13 cellular contexts compared by ENCODE assay signal in genomic region chr6:11214911-11215310, GRCh38. TPM values are rescaled to one million over a fixed set of nuclear protein-coding genes. Genes with fewer than 3 reads are reported as not detected.
DNase-seq lines count a peak whose midpoint lies in the region; ATAC-seq, FAIRE-seq and TF ChIP-seq lines count a peak whose summit lies in the region.
"Had no signal": no experiment of that assay in that cellular context is flagged by ENCODE, and none has a peak within 500 bp of the region (broad histone marks: within the 10 kb centered on the region; RNA-seq: fewer than 3 reads in every experiment).

No MANE protein-coding gene starts in this region.

- no peak overlapping the region for H2AFZ ChIP-seq in neural progenitor cell (replicated peaks)

- CTCF ChIA-PET in activated naive CD4-positive, alpha-beta T cell treated with anti-CD3 and anti-CD28 coated beads for 36 hours (lab: Charles Lee) = interaction anchor here (0.7 kb wide), 1 partner anchor 165 kb away, joined by 3 read pairs; no protein-coding TSS in a partner anchor

- TF ChIP-seq EP300 in gastroesophageal sphincter (IDR thresholded peaks at IDR 0.05) = no peak
- TF ChIP-seq EP300 in upper lobe of left lung (IDR thresholded peaks at IDR 0.05) = no peak

- FAIRE-seq in frontal cortex (lab: Jason Lieb, UNC) = no peak

- peak overlapping the region; percentile 56 to 95 (median 94) for H3K27ac Mint-ChIP-seq in brain
- peak overlapping the region; percentile 16 for H3K27ac Mint-ChIP-seq in neural progenitor cell
- H3K27ac Mint-ChIP-seq in activated T-helper 1 cell treated with anti-CD3 and anti-CD28 coated beads, Interleukin-12 subunit alpha, Interleukin-12 subunit beta, Interleukin-2, Interleukin-4 antibody, amounts not matched to agents 30 ng/mL and 10 ng/mL and 1 ng/mL, durations not matched to agents 14 hours and 24 hours and 36 hours = no peak overlapping the region
- H3K27ac Mint-ChIP-seq in activated naive CD4-positive, alpha-beta T cell treated with anti-CD3 and anti-CD28 coated beads for 36 hours = no peak overlapping the region

- H3K9me3 Mint-ChIP-seq in brain (no peaks in the 10 kb centered on the region), neural progenitor cell (no peaks in the 10 kb centered on the region)
- H3K9me3 Mint-ChIP-seq in activated T-helper 1 cell treated with anti-CD3 and anti-CD28 coated beads, Interleukin-12 subunit alpha, Interleukin-12 subunit beta, Interleukin-2, Interleukin-4 antibody, amounts not matched to agents 30 ng/mL and 10 ng/mL and 1 ng/mL, durations not matched to agents 14 hours and 24 hours and 36 hours = no peaks in the 10 kb centered on the region
- no peaks in the 10 kb centered on the region for H3K9me3 Mint-ChIP-seq in activated naive CD4-positive, alpha-beta T cell treated with anti-CD3 and anti-CD28 coated beads for 36 hours

- peaks cover 35% of the 10 kb centered on the region for H3K36me3 Mint-ChIP-seq in brain
- H3K36me3 Mint-ChIP-seq in neural progenitor cell = peaks cover 66% of the 10 kb centered on the region
- peaks cover 71% of the 10 kb centered on the region for H3K36me3 Mint-ChIP-seq in activated T-helper 1 cell treated with anti-CD3 and anti-CD28 coated beads, Interleukin-12 subunit alpha, Interleukin-12 subunit beta, Interleukin-2, Interleukin-4 antibody, amounts not matched to agents 30 ng/mL and 10 ng/mL and 1 ng/mL, durations not matched to agents 14 hours and 24 hours and 36 hours (ENCODE audit: low read depth)
- H3K36me3 Mint-ChIP-seq in activated naive CD4-positive, alpha-beta T cell treated with anti-CD3 and anti-CD28 coated beads for 36 hours (ENCODE audit: low read depth) = peaks cover 13% of the 10 kb centered on the region

- no peaks in the 10 kb centered on the region for H3K36me3 ChIP-seq in gastroesophageal sphincter
- H3K36me3 ChIP-seq in neural progenitor cell = no peaks in the 10 kb centered on the region
- H3K36me3 ChIP-seq in upper lobe of left lung = peaks cover 8 to 85% (median 35%) of the 10 kb centered on the region in 4 donors
- H3K36me3 ChIP-seq: BE2C had no signal

- H3F3A ChIP-seq in neural progenitor cell (ENCODE audit: low read depth) = no peaks in the 10 kb centered on the region

- 40 to 77% methylated on average over 3 to 9 of the region's 9 CpGs for WGBS in gastroesophageal sphincter (ENCODE audit: low coverage in 1 of 2), 2 donors
- WGBS in upper lobe of left lung, 2 donors = 63 to 65% methylated on average over 9 of the region's 9 CpGs

- H3K4me3 ChIP-seq in gastroesophageal sphincter (no peak overlapping the region), neural progenitor cell (no peak overlapping the region), upper lobe of left lung (peak overlapping the region in 1 of 4 donors; percentile 11)

- H3K4me1 Mint-ChIP-seq in brain (peaks cover 94% of the 10 kb centered on the region), neural progenitor cell (peaks cover 71% of the 10 kb centered on the region)
- peaks cover 73% of the 10 kb centered on the region for H3K4me1 Mint-ChIP-seq in activated T-helper 1 cell treated with anti-CD3 and anti-CD28 coated beads, Interleukin-12 subunit alpha, Interleukin-12 subunit beta, Interleukin-2, Interleukin-4 antibody, amounts not matched to agents 30 ng/mL and 10 ng/mL and 1 ng/mL, durations not matched to agents 14 hours and 24 hours and 36 hours (ENCODE audit: low read depth)
- peaks cover 21% of the 10 kb centered on the region for H3K4me1 Mint-ChIP-seq in activated naive CD4-positive, alpha-beta T cell treated with anti-CD3 and anti-CD28 coated beads for 36 hours (ENCODE audit: low read depth)

- H3K4me1 ChIP-seq in gastroesophageal sphincter (peaks cover 5 to 92% (median 50%) of the 10 kb centered on the region in 3 donors), neural progenitor cell (peaks cover 45% of the 10 kb centered on the region), upper lobe of left lung (peaks cover 98 to 99% (median 98%) of the 10 kb centered on the region in 4 donors)
- H3K4me1 ChIP-seq: BE2C, foreskin keratinocyte had no signal

- no peaks in the 10 kb centered on the region for H3K9me3 ChIP-seq in gastroesophageal sphincter
- H3K9me3 ChIP-seq in neural progenitor cell (ENCODE audit: low read depth) = no peaks in the 10 kb centered on the region
- no peaks in the 10 kb centered on the region for H3K9me3 ChIP-seq in upper lobe of left lung
- H3K9me3 ChIP-seq: BE2C had no signal

- ATAC-seq in gastroesophageal sphincter (no peak), upper lobe of left lung (ENCODE audit: low FRiP score in 2 of 2) (no peak)
- ATAC-seq: foreskin keratinocyte had no signal

- peak overlapping the region in 3 of 4 donors; percentile 80 to 84 (median 80) for H3K27ac ChIP-seq in gastroesophageal sphincter
- H3K27ac ChIP-seq in neural progenitor cell = no peak overlapping the region
- peak overlapping the region; percentile 82 to 93 (median 92) for H3K27ac ChIP-seq in upper lobe of left lung
- H3K27ac ChIP-seq: foreskin keratinocyte had no signal

- peaks cover 6% of the 10 kb centered on the region for H3K79me2 ChIP-seq in neural progenitor cell (ENCODE audit: low read depth)

- H3K4me3 Mint-ChIP-seq in brain = peak overlapping the region in 4 of 5 experiments; percentile 33 to 69 (median 58)
- H3K4me3 Mint-ChIP-seq in neural progenitor cell = no peak overlapping the region
- no peak overlapping the region for H3K4me3 Mint-ChIP-seq in activated T-helper 1 cell treated with anti-CD3 and anti-CD28 coated beads, Interleukin-12 subunit alpha, Interleukin-12 subunit beta, Interleukin-2, Interleukin-4 antibody, amounts not matched to agents 30 ng/mL and 10 ng/mL and 1 ng/mL, durations not matched to agents 14 hours and 24 hours and 36 hours
- no peak overlapping the region for H3K4me3 Mint-ChIP-seq in activated naive CD4-positive, alpha-beta T cell treated with anti-CD3 and anti-CD28 coated beads for 36 hours

- no peak overlapping the region for H3K4me2 ChIP-seq in neural progenitor cell

- intact Hi-C loops in activated T-helper 1 cell treated with anti-CD3 and anti-CD28 coated beads, Interleukin-12 subunit alpha, Interleukin-12 subunit beta, Interleukin-2, Interleukin-4 antibody, amounts not matched to agents 30 ng/mL and 10 ng/mL and 1 ng/mL, durations not matched to agents 14 hours and 24 hours and 36 hours (cut with micrococcal nuclease) = no loop called here
- intact Hi-C loops in activated naive CD4-positive, alpha-beta T cell treated with anti-CD3 and anti-CD28 coated beads for 36 hours (cut with micrococcal nuclease) = no loop called here

- no peak for TF ChIP-seq POLR2A in gastroesophageal sphincter (IDR thresholded peaks at IDR 0.05)
- TF ChIP-seq POLR2A in upper lobe of left lung (IDR thresholded peaks at IDR 0.05) = no peak

- no peaks in the 10 kb centered on the region for H3K27me3 Mint-ChIP-seq in brain
- H3K27me3 Mint-ChIP-seq in neural progenitor cell (ENCODE audit: insufficient read depth, low read depth) = peaks cover 2% of the 10 kb centered on the region
- no peaks in the 10 kb centered on the region for H3K27me3 Mint-ChIP-seq in activated T-helper 1 cell treated with anti-CD3 and anti-CD28 coated beads, Interleukin-12 subunit alpha, Interleukin-12 subunit beta, Interleukin-2, Interleukin-4 antibody, amounts not matched to agents 30 ng/mL and 10 ng/mL and 1 ng/mL, durations not matched to agents 14 hours and 24 hours and 36 hours (ENCODE audit: insufficient read depth)
- H3K27me3 Mint-ChIP-seq in activated naive CD4-positive, alpha-beta T cell treated with anti-CD3 and anti-CD28 coated beads for 36 hours (ENCODE audit: low read depth) = no peaks in the 10 kb centered on the region

- TF ChIP-seq CTCF in brain (conservative IDR thresholded peaks at IDR 0.05) = no peak
- no peak for TF ChIP-seq CTCF in gastroesophageal sphincter (IDR thresholded peaks at IDR 0.05)
- TF ChIP-seq CTCF in neural progenitor cell (IDR thresholded peaks at IDR 0.05) = no peak
- TF ChIP-seq CTCF in upper lobe of left lung (IDR thresholded peaks at IDR 0.05) = no peak

- H3K27me3 ChIP-seq in gastroesophageal sphincter (no peaks in the 10 kb centered on the region), neural progenitor cell (no peaks in the 10 kb centered on the region), upper lobe of left lung (no peaks in the 10 kb centered on the region)
- H3K27me3 ChIP-seq: BE2C, foreskin keratinocyte had no signal

- H4K20me1 ChIP-seq in neural progenitor cell (ENCODE audit: low read depth) = no peaks in the 10 kb centered on the region

- no peak for DNase-seq in neural progenitor cell (ENCODE audit: low spot score)
- DNase-seq in upper lobe of left lung = no peak
- DNase-seq in activated T-helper 1 cell treated with anti-CD3 and anti-CD28 coated beads, Interleukin-12 subunit alpha, Interleukin-12 subunit beta, Interleukin-2, Interleukin-4 antibody, amounts not matched to agents 30 ng/mL and 10 ng/mL and 1 ng/mL, durations not matched to agents 14 hours and 24 hours and 36 hours (ENCODE audit: low spot score) = no peak
- no peak for DNase-seq in activated naive CD4-positive, alpha-beta T cell treated with anti-CD3 and anti-CD28 coated beads for 36 hours
- no peak for DNase-seq in frontal cortex (ENCODE audit: low spot score in 2 of 2)
- DNase-seq: activated gamma-delta T cell; BE2C; DMS 273 treated with DMSO at 0.1 percent for 48 hours; foreskin keratinocyte; NCI-H1048; stimulated activated naive CD4-positive, alpha-beta T cell had no signal

- H3K9ac ChIP-seq in neural progenitor cell = no peak overlapping the region

RNA-seq across cellular contexts. Expression of gene NEDD9, which starts 17.6 kb away (rescaled TPM):
- 6.3 TPM for polyA plus RNA-seq in brain (ENCODE audit: insufficient read depth, low read depth, low replicate concordance)
- total RNA-seq in gastroesophageal sphincter (10 to 100 TPM; 13.1 to 42.7 (median 26.7) TPM), neural progenitor cell (ENCODE audit: low replicate concordance) (4.9 and 8.2 TPM in 2 replicates), upper lobe of left lung (100 to 1,000 TPM; 122 to 334 (median 173) TPM), frontal cortex (39.1 TPM)
- total RNA-seq in activated T-helper 1 cell treated with anti-CD3 and anti-CD28 coated beads, Interleukin-12 subunit alpha, Interleukin-12 subunit beta, Interleukin-2, Interleukin-4 antibody, amounts not matched to agents 30 ng/mL and 10 ng/mL and 1 ng/mL, durations not matched to agents 14 hours and 24 hours and 36 hours = 53.2 and 62.1 TPM in 2 replicates
- 10 to 100 TPM; 17.5 to 18.8 TPM for total RNA-seq in activated naive CD4-positive, alpha-beta T cell treated with anti-CD3 and anti-CD28 coated beads for 36 hours

Comparison
In these comparisons a context has a peak if more than half of its experiments do, and no peak if none do; other contexts are left out.
1. H3K27ac Mint-ChIP-seq: peak in brain (5 of 5) and neural progenitor cell (single experiment); none in activated T-helper 1 cell treated with anti-CD3 and anti-CD28 coated beads, Interleukin-12 subunit alpha, Interleukin-12 subunit beta, Interleukin-2, Interleukin-4 antibody, amounts not matched to agents 30 ng/mL and 10 ng/mL and 1 ng/mL, durations not matched to agents 14 hours and 24 hours and 36 hours (single experiment) and activated naive CD4-positive, alpha-beta T cell treated with anti-CD3 and anti-CD28 coated beads for 36 hours (single experiment).
2. H3K4me3 Mint-ChIP-seq: peak in brain (4 of 5); none in neural progenitor cell (single experiment), activated T-helper 1 cell treated with anti-CD3 and anti-CD28 coated beads, Interleukin-12 subunit alpha, Interleukin-12 subunit beta, Interleukin-2, Interleukin-4 antibody, amounts not matched to agents 30 ng/mL and 10 ng/mL and 1 ng/mL, durations not matched to agents 14 hours and 24 hours and 36 hours (single experiment) and activated naive CD4-positive, alpha-beta T cell treated with anti-CD3 and anti-CD28 coated beads for 36 hours (single experiment).